In the genomic region with DNA sequence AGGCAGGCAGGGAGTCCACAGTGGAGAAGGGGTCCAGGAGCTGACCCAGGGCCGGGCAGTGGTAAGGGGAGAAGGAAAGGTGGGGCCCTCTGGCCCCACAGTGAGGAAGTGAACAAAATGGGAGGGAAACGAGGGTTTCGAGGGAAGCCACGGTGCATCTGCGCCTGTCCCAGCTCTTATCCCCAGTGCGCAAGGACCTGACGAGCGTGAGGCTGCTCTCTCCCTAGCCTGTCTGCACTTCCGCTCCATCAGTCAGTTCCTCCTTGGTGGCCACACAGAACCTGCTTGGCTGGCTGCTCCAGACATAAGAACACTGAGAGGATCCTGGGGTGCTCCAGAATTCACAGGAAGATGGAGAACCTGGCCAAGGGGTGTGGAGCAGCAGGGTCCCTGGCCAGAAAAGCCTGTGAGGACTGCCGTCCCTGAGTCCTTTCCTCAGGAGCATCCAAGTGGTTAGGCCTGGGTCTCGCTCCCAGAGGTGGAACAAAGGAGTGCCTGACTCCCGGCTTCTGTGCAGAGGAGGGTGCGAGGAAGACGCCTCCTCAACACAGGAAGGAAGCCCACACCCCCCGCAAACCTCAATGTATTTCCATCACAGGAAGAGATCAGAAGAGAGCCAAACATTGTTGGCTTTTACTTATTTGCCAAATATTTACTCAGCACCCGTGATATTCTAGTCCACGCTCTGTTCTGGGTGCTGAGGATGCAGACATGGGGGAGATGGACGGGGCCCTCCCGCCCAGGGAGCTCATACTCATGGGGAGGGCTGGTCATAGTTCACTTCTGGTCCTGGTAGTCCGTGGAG, we compare ENCODE assay signal across 1 cellular context.
TF ChIP-seq lines count a peak whose summit lies in the region.

No MANE protein-coding gene starts in this region.

TF ChIP-seq in GM12878, 131 proteins besides CTCF, POLR2A, EP300 and RAD21:
- TF ChIP-seq BMI1 (IDR thresholded peaks at IDR 0.05; ENCODE audit: borderline replicate concordance), result no peak
- no peak for TF ChIP-seq PML (IDR thresholded peaks at IDR 0.05; ENCODE audit: low read length)
- TF ChIP-seq, protein P1, sequence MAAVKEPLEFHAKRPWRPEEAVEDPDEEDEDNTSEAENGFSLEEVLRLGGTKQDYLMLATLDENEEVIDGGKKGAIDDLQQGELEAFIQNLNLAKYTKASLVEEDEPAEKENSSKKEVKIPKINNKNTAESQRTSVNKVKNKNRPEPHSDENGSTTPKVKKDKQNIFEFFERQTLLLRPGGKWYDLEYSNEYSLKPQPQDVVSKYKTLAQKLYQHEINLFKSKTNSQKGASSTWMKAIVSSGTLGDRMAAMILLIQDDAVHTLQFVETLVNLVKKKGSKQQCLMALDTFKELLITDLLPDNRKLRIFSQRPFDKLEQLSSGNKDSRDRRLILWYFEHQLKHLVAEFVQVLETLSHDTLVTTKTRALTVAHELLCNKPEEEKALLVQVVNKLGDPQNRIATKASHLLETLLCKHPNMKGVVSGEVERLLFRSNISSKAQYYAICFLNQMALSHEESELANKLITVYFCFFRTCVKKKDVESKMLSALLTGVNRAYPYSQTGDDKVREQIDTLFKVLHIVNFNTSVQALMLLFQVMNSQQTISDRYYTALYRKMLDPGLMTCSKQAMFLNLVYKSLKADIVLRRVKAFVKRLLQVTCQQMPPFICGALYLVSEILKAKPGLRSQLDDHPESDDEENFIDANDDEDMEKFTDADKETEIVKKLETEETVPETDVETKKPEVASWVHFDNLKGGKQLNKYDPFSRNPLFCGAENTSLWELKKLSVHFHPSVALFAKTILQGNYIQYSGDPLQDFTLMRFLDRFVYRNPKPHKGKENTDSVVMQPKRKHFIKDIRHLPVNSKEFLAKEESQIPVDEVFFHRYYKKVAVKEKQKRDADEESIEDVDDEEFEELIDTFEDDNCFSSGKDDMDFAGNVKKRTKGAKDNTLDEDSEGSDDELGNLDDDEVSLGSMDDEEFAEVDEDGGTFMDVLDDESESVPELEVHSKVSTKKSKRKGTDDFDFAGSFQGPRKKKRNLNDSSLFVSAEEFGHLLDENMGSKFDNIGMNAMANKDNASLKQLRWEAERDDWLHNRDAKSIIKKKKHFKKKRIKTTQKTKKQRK (IDR thresholded peaks at IDR 0.05; ENCODE audit: low read depth, low read length), result no peak
- TF ChIP-seq IRF5 (IDR thresholded peaks at IDR 0.05; ENCODE audit: borderline replicate concordance), result no peak
- TF ChIP-seq ZZZ3 (IDR thresholded peaks at IDR 0.05; ENCODE audit: control insufficient read depth, insufficient read length, low read depth), result no peak
- TF ChIP-seq PAX8 (IDR thresholded peaks at IDR 0.05), result no peak
- no peak for TF ChIP-seq TCF3 (IDR thresholded peaks at IDR 0.05; ENCODE audit: borderline replicate concordance, insufficient read depth, low read depth, low read length)
- TF ChIP-seq PRDM15 (CRISPR knock-in tag; IDR thresholded peaks at IDR 0.05), result no peak
- TF ChIP-seq ZSCAN29 (IDR thresholded peaks at IDR 0.05), result no peak
- TF ChIP-seq BRCA1 (IDR thresholded peaks at IDR 0.05; ENCODE audit: low read depth, low read length), result no peak
- 0 out of 2 replicates have a peak, but pooled peaks have one; percentile 14 for TF ChIP-seq IKZF1 (conservative IDR thresholded peaks at IDR 0.05)
- TF ChIP-seq SPI1 (IDR thresholded peaks at IDR 0.05; ENCODE audit: borderline replicate concordance, insufficient read depth, low read depth, low read length), result peak; percentile 56; the same call in 1 of the 2 replicates
- TF ChIP-seq KAT2A (conservative IDR thresholded peaks at IDR 0.05; ENCODE audit: control insufficient read depth, low read depth, low read length), result no peak
- TF ChIP-seq HDAC2 (IDR thresholded peaks at IDR 0.05), result no peak
- no peak for TF ChIP-seq NKRF (conservative IDR thresholded peaks at IDR 0.05)
- no peak for TF ChIP-seq CHD2 (IDR thresholded peaks at IDR 0.05; ENCODE audit: borderline replicate concordance, low read depth, low read length)
